In genomic region chr19:49676690-49677231, GRCh38 we compare ENCODE assay signal across 8 cellular contexts. TPM values are rescaled to one million over a fixed set of nuclear protein-coding genes. Genes with fewer than 3 reads are reported as not detected.
DNase-seq lines count a peak whose midpoint lies in the region; ATAC-seq and TF ChIP-seq lines count a peak whose summit lies in the region.

No MANE protein-coding gene starts in this region.

- peaks cover 52% of the 10 kb centered on the region for H3K4me1 Mint-ChIP-seq in activated naive CD8-positive, alpha-beta T cell treated with anti-CD3 and anti-CD28 coated beads, Interleukin-2, amount 50 U/mL, for 24 hours

- H3K79me2 ChIP-seq in SU-DHL-6 (ENCODE audit: insufficient read depth, low read length) = peaks cover 43% of the 10 kb centered on the region

- peaks cover 29% of the 10 kb centered on the region for H3K36me3 Mint-ChIP-seq in activated naive CD8-positive, alpha-beta T cell treated with anti-CD3 and anti-CD28 coated beads, Interleukin-2, amount 50 U/mL, for 24 hours (ENCODE audit: low read depth)

- H2AFZ ChIP-seq in SU-DHL-6 (ENCODE audit: low read depth, low read length, severe bottlenecking) = no peak overlapping the region

- H3K9me3 ChIP-seq in SU-DHL-6 (ENCODE audit: insufficient read depth, low read length) (no peaks in the 10 kb centered on the region), ovary (no peaks in the 10 kb centered on the region), thyroid gland (no peaks in the 10 kb centered on the region)

- H3K27me3 Mint-ChIP-seq in activated naive CD8-positive, alpha-beta T cell treated with anti-CD3 and anti-CD28 coated beads, Interleukin-2, amount 50 U/mL, for 24 hours = no peaks in the 10 kb centered on the region

- no peak for TF ChIP-seq POLR2A in ovary (IDR thresholded peaks at IDR 0.05)
- TF ChIP-seq POLR2A in thyroid gland (IDR thresholded peaks at IDR 0.05) = no peak

- H4K20me1 ChIP-seq in SU-DHL-6 (ENCODE audit: low read depth, low read length) = peaks cover 5% of the 10 kb centered on the region; the same call in 1 of the 2 replicates

- 0% methylated on average over 39 of the region's 39 CpGs for WGBS in ovary, 3 donors
- 0% methylated on average over 17 to 21 of the region's 39 CpGs for WGBS in thyroid gland, 2 donors

- H3F3A ChIP-seq in SU-DHL-6 (ENCODE audit: insufficient read depth) = peaks cover 32% of the 10 kb centered on the region

- TF ChIP-seq CTCF in GM06990 (IDR thresholded peaks at IDR 0.05; ENCODE audit: insufficient read depth, low read length, poor library complexity, severe bottlenecking) (no peak), SU-DHL-6 (IDR thresholded peaks at IDR 0.05; ENCODE audit: insufficient read depth, low read length, poor library complexity, severe bottlenecking) (no peak), ovary (IDR thresholded peaks at IDR 0.05) (no peak), thyroid gland (IDR thresholded peaks at IDR 0.05) (no peak)

- intact Hi-C loops in Right ventricle myocardium superior (cut with DNase I) (loop anchor here (5.0 to 10.0 kb wide), 2 partner anchors 169 to 188 kb away; partner anchors contain the start of gene PNKP), ovary (cut with DNase I) (loop anchor here in 3 of 4 donors (5.0 to 10.0 kb wide), 3 partner anchors 34 to 192 kb away; partner anchors contain the start of genes RPL13A (in 1 of the 3), RPS11 (in 1 of the 3), RRAS (in 1 of the 3) and SCAF1 (in 1 of the 3)), thyroid gland (cut with DNase I) (no loop called here)

- peak overlapping the region; percentile 98 for H3K4me3 Mint-ChIP-seq in activated naive CD8-positive, alpha-beta T cell treated with anti-CD3 and anti-CD28 coated beads, Interleukin-2, amount 50 U/mL, for 24 hours

- H3K27ac ChIP-seq in SU-DHL-6 (ENCODE audit: low read depth, low read length) = peak overlapping the region; percentile 96
- peak overlapping the region; percentile 90 to 93 for H3K27ac ChIP-seq in ovary
- peak overlapping the region; percentile 86 to 97 (median 90) for H3K27ac ChIP-seq in thyroid gland

- no peaks in the 10 kb centered on the region for H3K27me3 ChIP-seq in GM06990 (replicated peaks; ENCODE audit: control insufficient read depth, insufficient read depth, low read length)
- H3K27me3 ChIP-seq in SU-DHL-6 (ENCODE audit: low read length) = no peaks in the 10 kb centered on the region
- H3K27me3 ChIP-seq in ovary = no peaks in the 10 kb centered on the region
- no peaks in the 10 kb centered on the region for H3K27me3 ChIP-seq in thyroid gland

- peak overlapping the region; percentile 97 for H3K4me2 ChIP-seq in SU-DHL-6 (ENCODE audit: low read depth, low read length, poor library complexity, severe bottlenecking)

- H3K4me1 ChIP-seq in ovary (ENCODE audit: insufficient read depth) (peaks cover 6% of the 10 kb centered on the region), thyroid gland (peaks cover 20 to 42% of the 10 kb centered on the region in 2 donors)

- H3K9me2 ChIP-seq in SU-DHL-6 (replicated peaks; ENCODE audit: insufficient read depth, low read length) = no peaks in the 10 kb centered on the region

- H3K4me3 ChIP-seq in GM06990 (replicated peaks; ENCODE audit: low read depth, low read length) (peak overlapping the region; percentile 99), SU-DHL-6 (ENCODE audit: insufficient read depth, low read length, poor library complexity, severe bottlenecking) (peak overlapping the region; percentile 95), ovary (peak overlapping the region; percentile 63), thyroid gland (replicated peaks in 1 of 3) (peak overlapping the region in 2 of 3 donors; percentile 74 to 90)

- H3K9me3 Mint-ChIP-seq in activated naive CD8-positive, alpha-beta T cell treated with anti-CD3 and anti-CD28 coated beads, Interleukin-2, amount 50 U/mL, for 24 hours = no peaks in the 10 kb centered on the region

- ATAC-seq in HG02759 (IDR thresholded peaks at IDR 0.05; ENCODE audit: unreplicated experiment) (peak; percentile 64), Right ventricle myocardium superior (ENCODE audit: poor library complexity) (peak; percentile 85)
- peak; percentile 76 for ATAC-seq in activated naive CD8-positive, alpha-beta T cell treated with anti-CD3 and anti-CD28 coated beads, Interleukin-2, amount 50 U/mL, for 24 hours

- H3K27ac Mint-ChIP-seq in activated naive CD8-positive, alpha-beta T cell treated with anti-CD3 and anti-CD28 coated beads, Interleukin-2, amount 50 U/mL, for 24 hours = peak overlapping the region; percentile 95

- DNase-seq in GM06990 (ENCODE audit: extremely low read depth, insufficient read length) (peak; percentile 99), NCI-H128 (lab: John Stamatoyannopoulos, UW; ENCODE audit: unreplicated experiment) (peak; percentile 100), Right ventricle myocardium superior (peak; percentile 100), ovary (peak; percentile 100), thyroid gland (peak; percentile 100)
- peak; percentile 98 for DNase-seq in activated naive CD8-positive, alpha-beta T cell treated with anti-CD3 and anti-CD28 coated beads, Interleukin-2, amount 50 U/mL, for 24 hours

- peak; percentile 21 for TF ChIP-seq EP300 in ovary (IDR thresholded peaks at IDR 0.05)

- H3K36me3 ChIP-seq in GM06990 (ENCODE audit: control insufficient read depth, insufficient read depth, low read length) (peaks cover 5% of the 10 kb centered on the region), SU-DHL-6 (ENCODE audit: low read length) (peaks cover 6% of the 10 kb centered on the region), ovary (no peaks in the 10 kb centered on the region), thyroid gland (peaks cover 4 to 6% of the 10 kb centered on the region in 2 donors)

- peak overlapping the region; percentile 97 for H3K9ac ChIP-seq in SU-DHL-6 (ENCODE audit: low read length)

RNA-seq across cellular contexts. Expression of gene PRMT1, which starts 0.3 kb away (rescaled TPM):
- total RNA-seq in Right ventricle myocardium superior (110 TPM), ovary (100 to 1,000 TPM; 125 to 174 (median 152) TPM), thyroid gland (100 to 1,000 TPM; 117 to 156 (median 139) TPM)
- polyA plus RNA-seq in ovary = 100 to 1,000 TPM in 1 of 2 donors, 10 to 100 TPM in 1; 57.1 to 182 TPM

RNA-seq across cellular contexts. Expression of gene BCL2L12, which starts 11.0 kb away (rescaled TPM):
- total RNA-seq in Right ventricle myocardium superior (10.8 TPM), ovary (10 to 100 TPM in 6 of 7 donors, 1 to 10 TPM in 1; 8.0 to 21.0 (median 15.6) TPM), thyroid gland (1 to 10 TPM; 4.7 to 8.1 (median 7.2) TPM)
- polyA plus RNA-seq in ovary = 10 to 100 TPM in 1 of 2 donors, 1 to 10 TPM in 1; 6.7 to 17.7 TPM

RNA-seq across cellular contexts. Expression of gene IRF3, which starts 11.1 kb away (rescaled TPM):
- total RNA-seq in Right ventricle myocardium superior (29.9 TPM), ovary (10 to 100 TPM; 46.1 to 89.0 (median 69.5) TPM), thyroid gland (10 to 100 TPM; 41.5 to 62.5 (median 52.3) TPM)
- polyA plus RNA-seq in ovary = 10 to 100 TPM; 24.2 to 76.9 TPM

RNA-seq across cellular contexts. Expression of gene ADM5, which starts 12.6 kb away (rescaled TPM):
- total RNA-seq in Right ventricle myocardium superior = 0.67 TPM
- 1 to 10 TPM in 4 of 7 donors, under 1 TPM in 3; 0.48 to 1.9 (median 1.3) TPM for total RNA-seq in ovary
- polyA plus RNA-seq in ovary = 1 to 10 TPM in 1 of 2 donors, not detected in 1; 1.6 TPM
- total RNA-seq in thyroid gland = 1 to 10 TPM in 1 of 4 donors, under 1 TPM in 2, not detected in 1; 0.38 to 2.7 (median 0.45) TPM

RNA-seq across cellular contexts. Expression of gene CPT1C, which starts 14.2 kb away (rescaled TPM):
- 2.2 TPM for total RNA-seq in Right ventricle myocardium superior
- 10 to 100 TPM in 4 of 7 donors, 1 to 10 TPM in 3; 4.6 to 25.8 (median 14.5) TPM for total RNA-seq in ovary
- 10 to 100 TPM in 1 of 2 donors, 1 to 10 TPM in 1; 9.4 to 12.9 TPM for polyA plus RNA-seq in ovary
- 1 to 10 TPM; 1.9 to 3.9 (median 2.6) TPM for total RNA-seq in thyroid gland

Comparison
In these comparisons a context has a peak if more than half of its experiments do, and no peak if none do; other contexts are left out.
1. Peak in every context shown above with its lines: DNase-seq, ATAC-seq, H3K4me3 ChIP-seq and H3K27ac ChIP-seq.